Comparison of ENCODE assay signal across 33 cellular contexts in the genomic region with DNA sequence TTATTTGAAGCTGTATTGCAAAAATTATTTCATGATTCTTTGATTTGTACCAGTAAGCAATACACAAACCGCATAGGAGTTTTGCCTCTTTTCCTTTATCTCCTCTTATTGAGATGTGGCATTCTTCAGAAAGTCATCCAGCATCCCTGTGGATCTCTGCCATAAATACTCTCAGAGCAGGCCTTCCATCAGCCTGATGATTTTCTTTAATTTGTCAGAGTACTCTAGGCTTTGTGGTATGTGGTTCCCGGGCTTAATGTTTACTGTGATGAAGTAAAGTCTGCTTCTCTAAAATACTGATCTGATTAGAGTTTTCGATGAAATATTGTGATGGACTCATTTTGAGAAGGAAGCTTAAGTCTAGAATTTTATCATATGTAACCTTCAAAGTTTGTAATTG. TPM values are rescaled to one million over a fixed set of nuclear protein-coding genes. Genes with fewer than 3 reads are reported as not detected.
"Had no signal": no experiment of that assay in that cellular context is flagged by ENCODE, and none has a peak within 500 bp of the region (broad histone marks: within the 10 kb centered on the region; RNA-seq: fewer than 3 reads in every experiment).

No MANE protein-coding gene starts in this region.

- H3K9me3 ChIP-seq: MG63, Peyer's patch had no signal

- H3K9me3 Mint-ChIP-seq: activated CD4-positive, alpha-beta T cell treated with anti-CD3 and anti-CD28 coated beads, Interleukin-2, amount 10 ng/mL, durations not matched to agents 7 days and 5 days; activated naive CD4-positive, alpha-beta T cell treated with anti-CD3 and anti-CD28 coated beads, Interleukin-2, amount 10 ng/mL, durations not matched to agents 7 days and 5 days; activated naive CD8-positive, alpha-beta T cell treated with anti-CD3 and anti-CD28 coated beads, Interleukin-2, amount 50 U/mL, for 24 hours; activated T-cell treated with anti-CD3 and anti-CD28 coated beads, Interleukin-2, amount 50 U/mL, for 24 hours had no signal

- ATAC-seq: activated CD4-positive, alpha-beta T cell treated with anti-CD3 and anti-CD28 coated beads for 36 hours; activated CD8-positive, alpha-beta T cell treated with anti-CD3 and anti-CD28 coated beads, Interleukin-2, amount 10 ng/mL, durations not matched to agents 7 days and 5 days; activated naive CD8-positive, alpha-beta T cell treated with anti-CD3 and anti-CD28 coated beads, Interleukin-2, amount 50 U/mL, for 24 hours; PC-3 had no signal

- H3K4me1 ChIP-seq: Peyer's patch had no signal

- H3K4me3 Mint-ChIP-seq: activated CD4-positive, alpha-beta T cell treated with anti-CD3 and anti-CD28 coated beads for 36 hours; activated CD4-positive, alpha-beta T cell treated with anti-CD3 and anti-CD28 coated beads, Interleukin-2, amount 10 ng/mL, durations not matched to agents 7 days and 5 days; activated CD8-positive, alpha-beta T cell treated with anti-CD3 and anti-CD28 coated beads, Interleukin-2, amount 10 ng/mL, durations not matched to agents 7 days and 5 days; activated naive CD4-positive, alpha-beta T cell treated with anti-CD3 and anti-CD28 coated beads, Interleukin-2, amount 10 ng/mL, durations not matched to agents 7 days and 5 days; activated naive CD8-positive, alpha-beta T cell; activated naive CD8-positive, alpha-beta T cell treated with anti-CD3 and anti-CD28 coated beads, Interleukin-2, amount 50 U/mL, for 24 hours; activated T-cell treated with anti-CD3 and anti-CD28 coated beads, Interleukin-2, amount 50 U/mL, for 24 hours had no signal

- H3K27ac Mint-ChIP-seq: activated CD4-positive, alpha-beta T cell treated with anti-CD3 and anti-CD28 coated beads for 36 hours; activated CD4-positive, alpha-beta T cell treated with anti-CD3 and anti-CD28 coated beads, Interleukin-2, amount 10 ng/mL, durations not matched to agents 7 days and 5 days; activated CD8-positive, alpha-beta T cell treated with anti-CD3 and anti-CD28 coated beads, Interleukin-2, amount 10 ng/mL, durations not matched to agents 7 days and 5 days; activated naive CD4-positive, alpha-beta T cell treated with anti-CD3 and anti-CD28 coated beads, Interleukin-2, amount 10 ng/mL, durations not matched to agents 7 days and 5 days; activated naive CD8-positive, alpha-beta T cell; activated naive CD8-positive, alpha-beta T cell treated with anti-CD3 and anti-CD28 coated beads, Interleukin-2, amount 50 U/mL, for 24 hours; activated T-cell treated with anti-CD3 and anti-CD28 coated beads, Interleukin-2, amount 50 U/mL, for 24 hours had no signal

- H3K4me3 ChIP-seq: MG63, Peyer's patch, SK-N-MC had no signal

- H3K36me3 Mint-ChIP-seq: activated naive CD4-positive, alpha-beta T cell treated with anti-CD3 and anti-CD28 coated beads, Interleukin-2, amount 10 ng/mL, durations not matched to agents 7 days and 5 days had no signal

- DNase-seq: activated CD4-positive, alpha-beta T cell treated with anti-CD3 and anti-CD28 coated beads for 36 hours; activated CD4-positive, alpha-beta T cell treated with anti-CD3 and anti-CD28 coated beads, Interleukin-2, amount 10 ng/mL, durations not matched to agents 7 days and 5 days; activated CD4-positive, alpha-beta T cell treated with anti-CD3 and anti-CD28 coated beads, Interleukin-2, amount 50 U/mL, for 48 hours; activated CD8-positive, alpha-beta T cell treated with anti-CD3 and anti-CD28 coated beads, Interleukin-2, amount 10 ng/mL, durations not matched to agents 7 days and 5 days; activated gamma-delta T cell treated with Interleukin-2 at 50 U/mL for 16 hours; activated naive CD4-positive, alpha-beta T cell treated with anti-CD3 and anti-CD28 coated beads, Interleukin-2, amount 10 ng/mL, durations not matched to agents 7 days and 5 days; activated naive CD8-positive, alpha-beta T cell treated with anti-CD3 and anti-CD28 coated beads, Interleukin-2, amount 50 U/mL, for 24 hours; activated T-cell treated with anti-CD3 and anti-CD28 coated beads, Interleukin-2, amount 50 U/mL, for 24 hours; amniotic stem cell; aorta; Kasumi-1; KG1; MG63; NCI-H1048; NCI-H1105 treated with DMSO at 0.1 percent for 48 hours; NCI-H1436; NCI-H1694; NCI-H1930; NCI-H2081 treated with DMSO at 0.1 percent for 48 hours; NCI-H345; NCI-H526; NCI-H748 treated with DMSO at 0.1 percent for 48 hours; NK-92 treated with Interleukin-12 subunit alpha and Interleukin-12 subunit beta, amount 100 ng/mL, for 24 hours; PC-3; Peyer's patch; RPMI8226; SHP77 treated with DMSO at 0.1 percent for 48 hours; SW 1271; T-helper 9 cell had no signal

- H3K36me3 ChIP-seq: MG63, Peyer's patch had no signal

- H3K27me3 Mint-ChIP-seq: activated CD4-positive, alpha-beta T cell treated with anti-CD3 and anti-CD28 coated beads for 36 hours; activated CD4-positive, alpha-beta T cell treated with anti-CD3 and anti-CD28 coated beads, Interleukin-2, amount 10 ng/mL, durations not matched to agents 7 days and 5 days; activated naive CD4-positive, alpha-beta T cell treated with anti-CD3 and anti-CD28 coated beads, Interleukin-2, amount 10 ng/mL, durations not matched to agents 7 days and 5 days; activated naive CD8-positive, alpha-beta T cell; activated naive CD8-positive, alpha-beta T cell treated with anti-CD3 and anti-CD28 coated beads, Interleukin-2, amount 50 U/mL, for 24 hours; activated T-cell treated with anti-CD3 and anti-CD28 coated beads, Interleukin-2, amount 50 U/mL, for 24 hours had no signal

- H3K27me3 ChIP-seq: MG63, Peyer's patch had no signal

- H3K27ac ChIP-seq: Peyer's patch had no signal

RNA-seq across cellular contexts. Expression of a gene that starts 31.1 kb away (rescaled TPM):
- total RNA-seq: activated CD4-positive, alpha-beta T cell treated with anti-CD3 and anti-CD28 coated beads for 36 hours; activated CD4-positive, alpha-beta T cell treated with anti-CD3 and anti-CD28 coated beads, Interleukin-2, amount 10 ng/mL, durations not matched to agents 7 days and 5 days; activated CD8-positive, alpha-beta T cell treated with anti-CD3 and anti-CD28 coated beads, Interleukin-2, amount 10 ng/mL, durations not matched to agents 7 days and 5 days; aorta; cardiac septum; NCI-H460; PC-3 had no signal
- polyA plus RNA-seq: aorta had no signal
